1 cellular context compared by ENCODE assay signal in the genomic region with DNA sequence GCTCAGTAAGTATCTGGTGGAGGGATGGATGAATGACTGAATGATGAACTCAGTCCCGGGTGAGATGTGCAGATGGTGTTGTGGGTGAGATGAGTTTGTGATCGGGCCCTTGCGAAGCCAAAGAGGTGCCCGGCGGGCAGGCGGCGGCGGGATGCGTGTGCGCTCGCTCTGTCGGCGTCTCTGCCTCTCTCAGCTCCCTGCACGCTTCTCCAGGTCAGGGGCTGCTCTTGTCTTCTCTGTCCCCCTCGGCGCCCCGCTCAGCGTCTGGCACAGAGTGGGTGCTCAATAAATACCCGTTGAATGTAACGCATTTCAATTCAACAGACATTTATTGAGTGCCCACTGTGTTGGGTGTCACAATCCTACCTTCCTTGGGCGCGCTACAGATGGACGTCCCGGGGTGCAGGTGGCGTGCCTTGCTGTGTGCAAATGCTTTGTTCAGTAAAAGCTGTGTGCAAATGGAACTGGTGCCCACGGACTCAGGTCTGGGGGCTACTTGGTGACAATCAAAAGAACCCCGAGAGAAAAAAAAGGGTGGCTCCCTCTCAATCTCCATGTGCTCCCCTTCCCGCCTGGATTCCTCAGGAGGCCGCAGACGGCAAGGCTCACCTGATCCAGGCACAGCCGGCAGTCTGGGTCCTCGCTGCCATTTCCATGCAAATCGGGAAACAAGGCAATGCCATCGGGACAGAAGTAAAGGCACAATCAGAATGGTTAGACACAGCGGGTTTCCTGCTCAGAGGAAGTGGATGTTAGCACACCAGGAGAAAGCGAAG.
A peak's percentile ranks its signal among the peaks of the same experiment; 100 is the strongest.
TF ChIP-seq lines count a peak whose summit lies in the region.

No MANE protein-coding gene starts in this region.

TF ChIP-seq in H1, 55 proteins besides CTCF, POLR2A, EP300 and RAD21:
- TF ChIP-seq, protein P1, sequence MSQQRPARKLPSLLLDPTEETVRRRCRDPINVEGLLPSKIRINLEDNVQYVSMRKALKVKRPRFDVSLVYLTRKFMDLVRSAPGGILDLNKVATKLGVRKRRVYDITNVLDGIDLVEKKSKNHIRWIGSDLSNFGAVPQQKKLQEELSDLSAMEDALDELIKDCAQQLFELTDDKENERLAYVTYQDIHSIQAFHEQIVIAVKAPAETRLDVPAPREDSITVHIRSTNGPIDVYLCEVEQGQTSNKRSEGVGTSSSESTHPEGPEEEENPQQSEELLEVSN (IDR thresholded peaks at IDR 0.05): peak; percentile 84
- TF ChIP-seq CTBP2 (IDR thresholded peaks at IDR 0.05; ENCODE audit: borderline replicate concordance, insufficient read depth, insufficient read length, low read length) (no peak), HDAC2 (IDR thresholded peaks at IDR 0.05; ENCODE audit: borderline replicate concordance in 1 of 2, low read depth in 2 of 2, low read length in 2 of 2) (no peak), JUN (IDR thresholded peaks at IDR 0.05; ENCODE audit: low read depth, low read length) (no peak), SAP30 (IDR thresholded peaks at IDR 0.05; ENCODE audit: insufficient read depth, insufficient replicate concordance, low read length) (no peak), ZNF274 (IDR thresholded peaks at IDR 0.05; ENCODE audit: borderline replicate concordance, extremely low read depth, low read length) (no peak), CEBPB (IDR thresholded peaks at IDR 0.05; ENCODE audit: low read depth, low read length) (no peak), SIN3A (conservative IDR thresholded peaks at IDR 0.05 in 1 of 2, IDR thresholded peaks at IDR 0.05 in 1 of 2; ENCODE audit: low read depth in 1 of 2, low read length in 2 of 2) (no peak), SIX5 (IDR thresholded peaks at IDR 0.05; ENCODE audit: low read depth, low read length) (no peak), RXRA (IDR thresholded peaks at IDR 0.05; ENCODE audit: insufficient read depth, low read depth, low read length) (no peak), TEAD4 (IDR thresholded peaks at IDR 0.05; ENCODE audit: low read depth, low read length) (no peak), EZH2 (IDR thresholded peaks at IDR 0.05; ENCODE audit: low read depth, low read length, severe bottlenecking) (no peak), FOSL1 (IDR thresholded peaks at IDR 0.05; ENCODE audit: insufficient read depth, low read depth, low read length) (no peak)
- TF ChIP-seq, protein P2, sequence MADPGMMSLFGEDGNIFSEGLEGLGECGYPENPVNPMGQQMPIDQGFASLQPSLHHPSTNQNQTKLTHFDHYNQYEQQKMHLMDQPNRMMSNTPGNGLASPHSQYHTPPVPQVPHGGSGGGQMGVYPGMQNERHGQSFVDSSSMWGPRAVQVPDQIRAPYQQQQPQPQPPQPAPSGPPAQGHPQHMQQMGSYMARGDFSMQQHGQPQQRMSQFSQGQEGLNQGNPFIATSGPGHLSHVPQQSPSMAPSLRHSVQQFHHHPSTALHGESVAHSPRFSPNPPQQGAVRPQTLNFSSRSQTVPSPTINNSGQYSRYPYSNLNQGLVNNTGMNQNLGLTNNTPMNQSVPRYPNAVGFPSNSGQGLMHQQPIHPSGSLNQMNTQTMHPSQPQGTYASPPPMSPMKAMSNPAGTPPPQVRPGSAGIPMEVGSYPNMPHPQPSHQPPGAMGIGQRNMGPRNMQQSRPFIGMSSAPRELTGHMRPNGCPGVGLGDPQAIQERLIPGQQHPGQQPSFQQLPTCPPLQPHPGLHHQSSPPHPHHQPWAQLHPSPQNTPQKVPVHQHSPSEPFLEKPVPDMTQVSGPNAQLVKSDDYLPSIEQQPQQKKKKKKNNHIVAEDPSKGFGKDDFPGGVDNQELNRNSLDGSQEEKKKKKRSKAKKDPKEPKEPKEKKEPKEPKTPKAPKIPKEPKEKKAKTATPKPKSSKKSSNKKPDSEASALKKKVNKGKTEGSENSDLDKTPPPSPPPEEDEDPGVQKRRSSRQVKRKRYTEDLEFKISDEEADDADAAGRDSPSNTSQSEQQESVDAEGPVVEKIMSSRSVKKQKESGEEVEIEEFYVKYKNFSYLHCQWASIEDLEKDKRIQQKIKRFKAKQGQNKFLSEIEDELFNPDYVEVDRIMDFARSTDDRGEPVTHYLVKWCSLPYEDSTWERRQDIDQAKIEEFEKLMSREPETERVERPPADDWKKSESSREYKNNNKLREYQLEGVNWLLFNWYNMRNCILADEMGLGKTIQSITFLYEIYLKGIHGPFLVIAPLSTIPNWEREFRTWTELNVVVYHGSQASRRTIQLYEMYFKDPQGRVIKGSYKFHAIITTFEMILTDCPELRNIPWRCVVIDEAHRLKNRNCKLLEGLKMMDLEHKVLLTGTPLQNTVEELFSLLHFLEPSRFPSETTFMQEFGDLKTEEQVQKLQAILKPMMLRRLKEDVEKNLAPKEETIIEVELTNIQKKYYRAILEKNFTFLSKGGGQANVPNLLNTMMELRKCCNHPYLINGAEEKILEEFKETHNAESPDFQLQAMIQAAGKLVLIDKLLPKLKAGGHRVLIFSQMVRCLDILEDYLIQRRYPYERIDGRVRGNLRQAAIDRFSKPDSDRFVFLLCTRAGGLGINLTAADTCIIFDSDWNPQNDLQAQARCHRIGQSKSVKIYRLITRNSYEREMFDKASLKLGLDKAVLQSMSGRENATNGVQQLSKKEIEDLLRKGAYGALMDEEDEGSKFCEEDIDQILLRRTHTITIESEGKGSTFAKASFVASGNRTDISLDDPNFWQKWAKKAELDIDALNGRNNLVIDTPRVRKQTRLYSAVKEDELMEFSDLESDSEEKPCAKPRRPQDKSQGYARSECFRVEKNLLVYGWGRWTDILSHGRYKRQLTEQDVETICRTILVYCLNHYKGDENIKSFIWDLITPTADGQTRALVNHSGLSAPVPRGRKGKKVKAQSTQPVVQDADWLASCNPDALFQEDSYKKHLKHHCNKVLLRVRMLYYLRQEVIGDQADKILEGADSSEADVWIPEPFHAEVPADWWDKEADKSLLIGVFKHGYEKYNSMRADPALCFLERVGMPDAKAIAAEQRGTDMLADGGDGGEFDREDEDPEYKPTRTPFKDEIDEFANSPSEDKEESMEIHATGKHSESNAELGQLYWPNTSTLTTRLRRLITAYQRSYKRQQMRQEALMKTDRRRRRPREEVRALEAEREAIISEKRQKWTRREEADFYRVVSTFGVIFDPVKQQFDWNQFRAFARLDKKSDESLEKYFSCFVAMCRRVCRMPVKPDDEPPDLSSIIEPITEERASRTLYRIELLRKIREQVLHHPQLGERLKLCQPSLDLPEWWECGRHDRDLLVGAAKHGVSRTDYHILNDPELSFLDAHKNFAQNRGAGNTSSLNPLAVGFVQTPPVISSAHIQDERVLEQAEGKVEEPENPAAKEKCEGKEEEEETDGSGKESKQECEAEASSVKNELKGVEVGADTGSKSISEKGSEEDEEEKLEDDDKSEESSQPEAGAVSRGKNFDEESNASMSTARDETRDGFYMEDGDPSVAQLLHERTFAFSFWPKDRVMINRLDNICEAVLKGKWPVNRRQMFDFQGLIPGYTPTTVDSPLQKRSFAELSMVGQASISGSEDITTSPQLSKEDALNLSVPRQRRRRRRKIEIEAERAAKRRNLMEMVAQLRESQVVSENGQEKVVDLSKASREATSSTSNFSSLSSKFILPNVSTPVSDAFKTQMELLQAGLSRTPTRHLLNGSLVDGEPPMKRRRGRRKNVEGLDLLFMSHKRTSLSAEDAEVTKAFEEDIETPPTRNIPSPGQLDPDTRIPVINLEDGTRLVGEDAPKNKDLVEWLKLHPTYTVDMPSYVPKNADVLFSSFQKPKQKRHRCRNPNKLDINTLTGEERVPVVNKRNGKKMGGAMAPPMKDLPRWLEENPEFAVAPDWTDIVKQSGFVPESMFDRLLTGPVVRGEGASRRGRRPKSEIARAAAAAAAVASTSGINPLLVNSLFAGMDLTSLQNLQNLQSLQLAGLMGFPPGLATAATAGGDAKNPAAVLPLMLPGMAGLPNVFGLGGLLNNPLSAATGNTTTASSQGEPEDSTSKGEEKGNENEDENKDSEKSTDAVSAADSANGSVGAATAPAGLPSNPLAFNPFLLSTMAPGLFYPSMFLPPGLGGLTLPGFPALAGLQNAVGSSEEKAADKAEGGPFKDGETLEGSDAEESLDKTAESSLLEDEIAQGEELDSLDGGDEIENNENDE (IDR thresholded peaks at IDR 0.05; ENCODE audit: insufficient replicate concordance, low read length): no peak
- TF ChIP-seq, protein P3, sequence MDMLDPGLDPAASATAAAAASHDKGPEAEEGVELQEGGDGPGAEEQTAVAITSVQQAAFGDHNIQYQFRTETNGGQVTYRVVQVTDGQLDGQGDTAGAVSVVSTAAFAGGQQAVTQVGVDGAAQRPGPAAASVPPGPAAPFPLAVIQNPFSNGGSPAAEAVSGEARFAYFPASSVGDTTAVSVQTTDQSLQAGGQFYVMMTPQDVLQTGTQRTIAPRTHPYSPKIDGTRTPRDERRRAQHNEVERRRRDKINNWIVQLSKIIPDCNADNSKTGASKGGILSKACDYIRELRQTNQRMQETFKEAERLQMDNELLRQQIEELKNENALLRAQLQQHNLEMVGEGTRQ (IDR thresholded peaks at IDR 0.05; ENCODE audit: low read length): no peak
- TF ChIP-seq, protein P4, sequence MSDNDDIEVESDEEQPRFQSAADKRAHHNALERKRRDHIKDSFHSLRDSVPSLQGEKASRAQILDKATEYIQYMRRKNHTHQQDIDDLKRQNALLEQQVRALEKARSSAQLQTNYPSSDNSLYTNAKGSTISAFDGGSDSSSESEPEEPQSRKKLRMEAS (IDR thresholded peaks at IDR 0.05): peak; percentile 53
